29 cellular contexts compared by ENCODE assay signal in the genomic region with DNA sequence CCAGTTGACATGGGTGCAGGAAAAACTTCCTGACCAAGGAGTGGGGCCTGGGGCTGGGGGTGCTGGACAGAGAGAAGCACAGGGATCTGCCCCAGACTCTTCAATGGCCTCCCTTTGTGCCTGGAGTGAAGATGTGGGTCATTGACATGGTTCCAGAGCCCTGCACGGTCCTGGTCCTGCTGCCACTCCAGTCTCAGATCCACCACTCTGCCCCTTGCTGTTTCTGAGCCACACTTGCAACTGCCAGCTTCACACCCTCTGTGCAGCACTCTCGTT. TPM values are rescaled to one million over a fixed set of nuclear protein-coding genes. Genes with fewer than 3 reads are reported as not detected.
"Had no signal": no experiment of that assay in that cellular context is flagged by ENCODE, and none has a peak within 500 bp of the region (broad histone marks: within the 10 kb centered on the region; RNA-seq: fewer than 3 reads in every experiment).

No MANE protein-coding gene starts in this region.

- H3K27ac ChIP-seq: adrenal gland, body of pancreas, colonic mucosa, foreskin keratinocyte, gastrocnemius medialis had no signal

- H3K27me3 ChIP-seq: adrenal gland, body of pancreas, colonic mucosa, gastrocnemius medialis had no signal

- H3K4me3 ChIP-seq: adrenal gland, body of pancreas, colonic mucosa, gastrocnemius medialis had no signal

- ATAC-seq: activated CD4-positive, alpha-beta T cell treated with anti-CD3 and anti-CD28 coated beads for 36 hours; activated CD8-positive, alpha-beta memory T cell treated with anti-CD3 and anti-CD28 coated beads, Interleukin-2, amount 10 ng/mL, durations not matched to agents 7 days and 5 days; activated CD8-positive, alpha-beta T cell treated with anti-CD3 and anti-CD28 coated beads, Interleukin-2, amount 10 ng/mL, durations not matched to agents 7 days and 5 days; activated naive CD8-positive, alpha-beta T cell treated with anti-CD3 and anti-CD28 coated beads, Interleukin-2, amount 50 U/mL, for 24 hours; esophagus mucosa; foreskin keratinocyte; gastrocnemius medialis had no signal

- H3K4me1 ChIP-seq: adrenal gland, foreskin keratinocyte had no signal

- H3K36me3 ChIP-seq: adrenal gland, colonic mucosa, gastrocnemius medialis had no signal

- DNase-seq: activated CD4-positive, alpha-beta memory T cell treated with anti-CD3 and anti-CD28 coated beads for 36 hours; activated CD4-positive, alpha-beta T cell treated with anti-CD3 and anti-CD28 coated beads for 36 hours; activated CD4-positive, alpha-beta T cell treated with anti-CD3 and anti-CD28 coated beads, Interleukin-2, amount 10 ng/mL, durations not matched to agents 24 days and 14 days; activated CD4-positive, CD25-positive, alpha-beta regulatory T cell; activated CD4-positive, CD25-positive, alpha-beta regulatory T cell treated with anti-CD3 and anti-CD28 coated beads, Interleukin-2, amount 50 U/mL, for 72 hours; activated CD8-positive, alpha-beta memory T cell treated with anti-CD3 and anti-CD28 coated beads, Interleukin-2, amount 10 ng/mL, durations not matched to agents 7 days and 5 days; activated CD8-positive, alpha-beta memory T cell treated with anti-CD3 and anti-CD28 coated beads, Interleukin-2, amount 50 U/mL, for 4 hours; activated CD8-positive, alpha-beta T cell treated with anti-CD3 and anti-CD28 coated beads, Interleukin-2, amount 10 ng/mL, durations not matched to agents 7 days and 5 days; activated effector memory CD4-positive, alpha-beta T cell treated with anti-CD3 and anti-CD28 coated beads, Interleukin-2, amount 50 U/mL, for 16 hours; activated naive CD4-positive, alpha-beta T cell treated with anti-CD3 and anti-CD28 coated beads for 36 hours; activated naive CD8-positive, alpha-beta T cell treated with anti-CD3 and anti-CD28 coated beads for 36 hours; activated naive CD8-positive, alpha-beta T cell treated with anti-CD3 and anti-CD28 coated beads, Interleukin-2, amount 50 U/mL, for 24 hours; activated T-cell treated with anti-CD3 and anti-CD28 coated beads, Interleukin-2, amount 50 U/mL, for 1 hour; activated T-cell treated with anti-CD3 and anti-CD28 coated beads, Interleukin-2, amount 50 U/mL, for 48 hours; adrenal gland; amygdala; aorta; central memory CD4-positive, alpha-beta T cell; cerebellar nuclear complex; colonic mucosa; effector memory CD4-positive, alpha-beta T cell; endodermal cell; foreskin keratinocyte; gastrocnemius medialis; glutamatergic neuron; T-helper 2 cell had no signal

- H3K9me3 ChIP-seq: adrenal gland, body of pancreas, colonic mucosa, gastrocnemius medialis had no signal

RNA-seq across cellular contexts. Expression of gene PIP5K1B, which starts 10.1 kb away (rescaled TPM):
- total RNA-seq: epithelial cell of proximal tubule had no signal
- polyA plus RNA-seq: foreskin keratinocyte had no signal
